In genomic region chr4:156347412-156348075, GRCh38 we compare ENCODE assay signal across 1 cellular context.
TF ChIP-seq lines count a peak whose summit lies in the region.

No MANE protein-coding gene starts in this region.

TF ChIP-seq in GM23338, 12 proteins besides CTCF, POLR2A, EP300 and RAD21 (continued from another document):
- TF ChIP-seq ZNF462 (CRISPR knock-in tag; IDR thresholded peaks at IDR 0.05): no peak
- TF ChIP-seq, protein P1, sequence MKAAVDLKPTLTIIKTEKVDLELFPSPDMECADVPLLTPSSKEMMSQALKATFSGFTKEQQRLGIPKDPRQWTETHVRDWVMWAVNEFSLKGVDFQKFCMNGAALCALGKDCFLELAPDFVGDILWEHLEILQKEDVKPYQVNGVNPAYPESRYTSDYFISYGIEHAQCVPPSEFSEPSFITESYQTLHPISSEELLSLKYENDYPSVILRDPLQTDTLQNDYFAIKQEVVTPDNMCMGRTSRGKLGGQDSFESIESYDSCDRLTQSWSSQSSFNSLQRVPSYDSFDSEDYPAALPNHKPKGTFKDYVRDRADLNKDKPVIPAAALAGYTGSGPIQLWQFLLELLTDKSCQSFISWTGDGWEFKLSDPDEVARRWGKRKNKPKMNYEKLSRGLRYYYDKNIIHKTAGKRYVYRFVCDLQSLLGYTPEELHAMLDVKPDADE (IDR thresholded peaks at IDR 0.05): no peak
